In the genomic region with DNA sequence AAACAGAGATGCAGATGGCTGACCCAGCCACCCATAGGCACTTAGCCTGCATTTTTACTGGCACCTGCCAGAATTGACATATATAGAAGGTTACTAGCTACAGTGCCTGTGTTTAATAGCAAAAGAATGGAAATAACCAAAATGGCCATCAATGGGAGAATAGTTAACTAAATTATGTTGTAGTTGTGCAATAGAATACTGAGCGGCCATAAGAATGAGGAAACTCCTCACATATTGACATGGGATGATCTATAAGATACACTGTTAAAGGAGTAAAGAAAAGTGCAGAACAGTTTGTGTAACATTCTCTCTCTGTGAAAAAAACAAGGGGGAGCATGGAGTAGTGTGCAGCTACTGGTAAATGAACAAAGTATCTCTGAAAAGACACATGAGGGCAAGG, we compare ENCODE assay signal across 22 cellular contexts. TPM values are rescaled to one million over a fixed set of nuclear protein-coding genes. Genes with fewer than 3 reads are reported as not detected.
DNase-seq lines count a peak whose midpoint lies in the region; ATAC-seq and TF ChIP-seq lines count a peak whose summit lies in the region.
"Had no signal": no experiment of that assay in that cellular context is flagged by ENCODE, and none has a peak within 500 bp of the region (broad histone marks: within the 10 kb centered on the region; RNA-seq: fewer than 3 reads in every experiment).

No MANE protein-coding gene starts in this region.

- H3K9me3 ChIP-seq in endodermal cell (ENCODE audit: control insufficient read depth, low read length): peaks cover 6% of the 10 kb centered on the region
- H3K9me3 ChIP-seq: Caco-2, SK-N-SH had no signal

- H3K9me3 Mint-ChIP-seq in activated naive CD8-positive, alpha-beta T cell (ENCODE audit: low read depth): no peaks in the 10 kb centered on the region
- H3K9me3 Mint-ChIP-seq in activated naive CD8-positive, alpha-beta T cell treated with anti-CD3 and anti-CD28 coated beads for 36 hours: no peaks in the 10 kb centered on the region
- H3K9me3 Mint-ChIP-seq in endodermal cell: peaks cover 2% of the 10 kb centered on the region
- H3K9me3 Mint-ChIP-seq in stimulated activated memory B cell treated with anti-CD40 and anti-IgM and Interleukin-4, amounts not matched to agents 10 μg/mL and 1 μg/mL and 100 μg/mL, for 72 hours: peaks cover 4% of the 10 kb centered on the region
- H3K9me3 Mint-ChIP-seq: activated naive CD8-positive, alpha-beta T cell treated with anti-CD3 and anti-CD28 coated beads, Interleukin-2, amount 10 ng/mL, durations not matched to agents 7 days and 5 days had no signal

- peaks cover 5% of the 10 kb centered on the region for H3K36me3 Mint-ChIP-seq in activated naive CD8-positive, alpha-beta T cell
- peaks cover 10% of the 10 kb centered on the region for H3K36me3 Mint-ChIP-seq in activated naive CD8-positive, alpha-beta T cell treated with anti-CD3 and anti-CD28 coated beads for 36 hours
- H3K36me3 Mint-ChIP-seq in endodermal cell (ENCODE audit: low read depth): peaks cover 33% of the 10 kb centered on the region
- peaks cover 51% of the 10 kb centered on the region for H3K36me3 Mint-ChIP-seq in stimulated activated memory B cell treated with anti-CD40 and anti-IgM and Interleukin-4, amounts not matched to agents 10 μg/mL and 1 μg/mL and 100 μg/mL, for 72 hours

- no peak overlapping the region for H3K27ac ChIP-seq in endodermal cell (ENCODE audit: low read depth, low read length)
- H3K27ac ChIP-seq in RWPE1: no peak overlapping the region
- H3K27ac ChIP-seq: HL-60, VCaP had no signal

- H3K27me3 Mint-ChIP-seq in activated naive CD8-positive, alpha-beta T cell: no peaks in the 10 kb centered on the region
- no peaks in the 10 kb centered on the region for H3K27me3 Mint-ChIP-seq in activated naive CD8-positive, alpha-beta T cell treated with anti-CD3 and anti-CD28 coated beads for 36 hours
- no peaks in the 10 kb centered on the region for H3K27me3 Mint-ChIP-seq in endodermal cell (ENCODE audit: insufficient read depth)
- H3K27me3 Mint-ChIP-seq in stimulated activated memory B cell treated with anti-CD40 and anti-IgM and Interleukin-4, amounts not matched to agents 10 μg/mL and 1 μg/mL and 100 μg/mL, for 72 hours: no peaks in the 10 kb centered on the region
- H3K27me3 Mint-ChIP-seq: activated naive CD8-positive, alpha-beta T cell treated with anti-CD3 and anti-CD28 coated beads, Interleukin-2, amount 10 ng/mL, durations not matched to agents 7 days and 5 days had no signal

- TF ChIP-seq CTCF in endodermal cell (conservative IDR thresholded peaks at IDR 0.05) (no peak), RWPE1 (conservative IDR thresholded peaks at IDR 0.05; ENCODE audit: low read depth) (no peak)

- DNase-seq in activated naive CD8-positive, alpha-beta T cell treated with anti-CD3 and anti-CD28 coated beads for 36 hours: no peak
- peak; percentile 40 for DNase-seq in NOMO-1 treated with DMSO at 0.1 percent for 48 hours (lab: John Stamatoyannopoulos, UW; ENCODE audit: unreplicated experiment)
- DNase-seq in endodermal cell: no peak
- no peak for DNase-seq in retina
- DNase-seq in RWPE1 (ENCODE audit: low spot score): no peak
- no peak for DNase-seq in NCI-H226
- DNase-seq: activated CD4-positive, alpha-beta T cell treated with anti-CD3 and anti-CD28 coated beads, Interleukin-2, amount 50 U/mL, for 1 hour; activated naive CD8-positive, alpha-beta T cell treated with anti-CD3 and anti-CD28 coated beads, Interleukin-2, amount 10 ng/mL, durations not matched to agents 7 days and 5 days; Caco-2; central memory CD4-positive, alpha-beta T cell; DND-41; dorsolateral prefrontal cortex; kidney glomerular epithelial cell; NCI-H1436; NCI-H524; SK-N-SH; small intestine; stimulated activated CD4-positive, alpha-beta T cell treated with anti-CD3 and anti-CD28 coated beads, Interleukin-2, amount 100 ng/mL, for 24 hours had no signal

- H3K4me3 ChIP-seq in endodermal cell (ENCODE audit: low read length): no peak overlapping the region
- H3K4me3 ChIP-seq: dorsolateral prefrontal cortex had no signal

- peaks cover 3% of the 10 kb centered on the region for H3K4me1 ChIP-seq in endodermal cell (ENCODE audit: control insufficient read depth, insufficient read depth, low read length)

- CTCF ChIA-PET in RWPE1 (lab: Yijun Ruan, JAX): no interaction called here

- no peak for ATAC-seq in stimulated activated memory B cell treated with anti-CD40 and anti-IgM and Interleukin-4, amounts not matched to agents 10 μg/mL and 1 μg/mL and 100 μg/mL, for 72 hours

- peaks cover 14% of the 10 kb centered on the region for H3K36me3 ChIP-seq in endodermal cell (ENCODE audit: control insufficient read depth, insufficient read depth, low read length)

- peaks cover 5% of the 10 kb centered on the region for H3K4me1 Mint-ChIP-seq in activated naive CD8-positive, alpha-beta T cell (ENCODE audit: low read depth)
- H3K4me1 Mint-ChIP-seq in activated naive CD8-positive, alpha-beta T cell treated with anti-CD3 and anti-CD28 coated beads for 36 hours: peaks cover 5% of the 10 kb centered on the region
- peaks cover 9% of the 10 kb centered on the region for H3K4me1 Mint-ChIP-seq in endodermal cell
- peaks cover 76% of the 10 kb centered on the region for H3K4me1 Mint-ChIP-seq in stimulated activated memory B cell treated with anti-CD40 and anti-IgM and Interleukin-4, amounts not matched to agents 10 μg/mL and 1 μg/mL and 100 μg/mL, for 72 hours

- no peak overlapping the region for H3K9ac ChIP-seq in endodermal cell (ENCODE audit: extremely low read depth, low read length, poor library complexity, severe bottlenecking)
- H3K9ac ChIP-seq: SK-N-SH had no signal

- POLR2A ChIA-PET in RWPE1 (lab: Yijun Ruan, JAX; ENCODE audit: low non-redundant PET): interaction anchor here (0.5 kb wide), 1 partner anchor 501 kb away, joined by 6 read pairs; no protein-coding TSS in a partner anchor

- H3K4me3 Mint-ChIP-seq in activated naive CD8-positive, alpha-beta T cell: no peak overlapping the region
- no peak overlapping the region for H3K4me3 Mint-ChIP-seq in activated naive CD8-positive, alpha-beta T cell treated with anti-CD3 and anti-CD28 coated beads for 36 hours
- no peak overlapping the region for H3K4me3 Mint-ChIP-seq in endodermal cell
- H3K4me3 Mint-ChIP-seq in stimulated activated memory B cell treated with anti-CD40 and anti-IgM and Interleukin-4, amounts not matched to agents 10 μg/mL and 1 μg/mL and 100 μg/mL, for 72 hours: no peak overlapping the region
- H3K4me3 Mint-ChIP-seq: activated naive CD8-positive, alpha-beta T cell treated with anti-CD3 and anti-CD28 coated beads, Interleukin-2, amount 10 ng/mL, durations not matched to agents 7 days and 5 days had no signal

- peak overlapping the region; percentile 10 for H3K27ac Mint-ChIP-seq in activated naive CD8-positive, alpha-beta T cell
- no peak overlapping the region for H3K27ac Mint-ChIP-seq in activated naive CD8-positive, alpha-beta T cell treated with anti-CD3 and anti-CD28 coated beads for 36 hours
- peak overlapping the region; percentile 48 for H3K27ac Mint-ChIP-seq in endodermal cell
- peak overlapping the region; percentile 91 for H3K27ac Mint-ChIP-seq in stimulated activated memory B cell treated with anti-CD40 and anti-IgM and Interleukin-4, amounts not matched to agents 10 μg/mL and 1 μg/mL and 100 μg/mL, for 72 hours
- H3K27ac Mint-ChIP-seq: activated naive CD8-positive, alpha-beta T cell treated with anti-CD3 and anti-CD28 coated beads, Interleukin-2, amount 10 ng/mL, durations not matched to agents 7 days and 5 days had no signal

- H3K27me3 ChIP-seq in endodermal cell (ENCODE audit: control insufficient read depth, insufficient read depth, low read length, poor library complexity, severe bottlenecking): no peaks in the 10 kb centered on the region
- H3K27me3 ChIP-seq: dorsolateral prefrontal cortex had no signal

- WGBS in endodermal cell (ENCODE audit: insufficient coverage in 1 of 2, insufficient read length in 1 of 2), 2 experiments: 100% methylated on average over 1 of the region's 1 CpG

RNA-seq across cellular contexts. Expression of a gene that starts 21.5 kb away (rescaled TPM):
- total RNA-seq in activated naive CD8-positive, alpha-beta T cell treated with anti-CD3 and anti-CD28 coated beads for 36 hours: 10 to 100 TPM; 49.3 to 52.3 TPM
- 10 to 100 TPM; 74.4 to 88.3 TPM for total RNA-seq in endodermal cell
- 33.5 TPM for polyA plus RNA-seq in endodermal cell (2013, experiment 1 of 2)
- 27.9 TPM for polyA plus RNA-seq in endodermal cell (2013, experiment 2 of 2)

RNA-seq across cellular contexts. Expression of a gene that starts 56.5 kb away (rescaled TPM):
- under 1 TPM; 0.37 to 0.42 TPM for total RNA-seq in activated naive CD8-positive, alpha-beta T cell treated with anti-CD3 and anti-CD28 coated beads for 36 hours
- total RNA-seq in endodermal cell: 10 to 100 TPM in 1 of 2 donors, 1 to 10 TPM in 1; 3.7 to 13.3 TPM
- polyA plus RNA-seq in endodermal cell (2013, experiment 1 of 2): 8.9 TPM
- 7.1 TPM for polyA plus RNA-seq in endodermal cell (2013, experiment 2 of 2)
